16 cellular contexts compared by ENCODE assay signal in the genomic region with DNA sequence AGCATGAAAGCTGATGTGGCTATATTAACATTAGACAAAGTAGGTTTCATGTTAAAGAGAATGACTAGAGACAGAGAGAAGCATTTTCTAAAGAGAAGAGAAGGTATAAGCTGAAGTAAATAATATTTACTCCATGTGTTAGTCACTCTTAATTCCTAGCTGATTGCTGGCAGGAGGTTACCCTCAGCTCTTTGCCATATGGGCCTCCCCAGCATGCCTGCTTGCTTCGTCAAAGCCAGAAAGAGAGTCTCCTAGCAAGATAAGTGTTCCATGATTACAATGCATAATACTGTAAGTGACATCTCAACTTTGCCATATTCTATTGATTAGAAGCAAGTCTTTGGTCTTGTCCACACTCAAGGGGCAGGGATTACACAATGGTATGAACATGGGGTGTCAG.
DNase-seq lines count a peak whose midpoint lies in the region; ATAC-seq and TF ChIP-seq lines count a peak whose summit lies in the region.
"Had no signal": no experiment of that assay in that cellular context is flagged by ENCODE, and none has a peak within 500 bp of the region (broad histone marks: within the 10 kb centered on the region; RNA-seq: fewer than 3 reads in every experiment).

No MANE protein-coding gene starts in this region.

- no peak overlapping the region for H3K4me3 Mint-ChIP-seq in Calu3 (ENCODE audit: low read depth, unreplicated experiment)
- no peak overlapping the region for H3K4me3 Mint-ChIP-seq in stimulated activated naive B cell treated with anti-CD40 and anti-IgM and Interleukin-4, amounts not matched to agents 10 μg/mL and 1 μg/mL and 100 μg/mL, for 72 hours
- H3K4me3 Mint-ChIP-seq: CD8-positive, alpha-beta T cell; T-cell had no signal

- peaks cover 7% of the 10 kb centered on the region for H3K27me3 Mint-ChIP-seq in Calu3 (ENCODE audit: unreplicated experiment)
- H3K27me3 Mint-ChIP-seq in stimulated activated naive B cell treated with anti-CD40 and anti-IgM and Interleukin-4, amounts not matched to agents 10 μg/mL and 1 μg/mL and 100 μg/mL, for 72 hours, result no peaks in the 10 kb centered on the region

- TF ChIP-seq CTCF in Calu3 (IDR thresholded peaks at IDR 0.05; ENCODE audit: unreplicated experiment), result no peak

- CTCF ChIA-PET in Calu3 (lab: Charles Lee), result interaction anchor here (0.6 kb wide), 1 partner anchor 883 kb away, joined by 3 read pairs; no protein-coding TSS in a partner anchor

- H3K9me3 Mint-ChIP-seq in Calu3 (ENCODE audit: low read depth, unreplicated experiment), result no peaks in the 10 kb centered on the region
- H3K9me3 Mint-ChIP-seq in stimulated activated naive B cell treated with anti-CD40 and anti-IgM and Interleukin-4, amounts not matched to agents 10 μg/mL and 1 μg/mL and 100 μg/mL, for 72 hours, result peaks cover 9 to 11% of the 10 kb centered on the region in 2 donors
- H3K9me3 Mint-ChIP-seq: CD8-positive, alpha-beta T cell had no signal

- DNase-seq in EL, result peak; percentile 31
- peak; percentile 40 for DNase-seq in M059J (ENCODE audit: low read depth)
- peak; percentile 50 for DNase-seq in amniotic epithelial cell (ENCODE audit: low read depth)
- DNase-seq in iris pigment epithelial cell (ENCODE audit: low read depth), result peak; percentile 8
- DNase-seq in RPMI8226, result no peak
- DNase-seq in Calu3, result no peak
- DNase-seq in 8988T, result no peak
- no peak for DNase-seq in stimulated activated naive B cell treated with anti-CD40 and anti-IgM and Interleukin-4, amounts not matched to agents 10 μg/mL and 1 μg/mL and 100 μg/mL, for 72 hours
- DNase-seq: CD8-positive, alpha-beta T cell; H7; NCI-H187; NCI-H510A; SHP77; SK-N-SH; T-cell had no signal

- BruUV-seq in Calu3 (replicated peaks; lab: Mats Ljungman, UMichigan), result no TSS peak

- H3K4me1 Mint-ChIP-seq in Calu3 (ENCODE audit: low read depth, unreplicated experiment), result no peaks in the 10 kb centered on the region
- H3K4me1 Mint-ChIP-seq in stimulated activated naive B cell treated with anti-CD40 and anti-IgM and Interleukin-4, amounts not matched to agents 10 μg/mL and 1 μg/mL and 100 μg/mL, for 72 hours, result no peaks in the 10 kb centered on the region
- H3K4me1 Mint-ChIP-seq: T-cell had no signal

- no peak for ATAC-seq in stimulated activated naive B cell treated with anti-CD40 and anti-IgM and Interleukin-4, amounts not matched to agents 10 μg/mL and 1 μg/mL and 100 μg/mL, for 72 hours (replicated peaks)
- ATAC-seq: CD8-positive, alpha-beta T cell; Panc1; T-cell had no signal

- intact Hi-C loops in Calu3 (cut with micrococcal nuclease; ENCODE audit: unreplicated experiment), result no loop called here

- H3K27ac Mint-ChIP-seq in Calu3 (ENCODE audit: unreplicated experiment), result no peak overlapping the region
- no peak overlapping the region for H3K27ac Mint-ChIP-seq in stimulated activated naive B cell treated with anti-CD40 and anti-IgM and Interleukin-4, amounts not matched to agents 10 μg/mL and 1 μg/mL and 100 μg/mL, for 72 hours
- H3K27ac Mint-ChIP-seq: CD8-positive, alpha-beta T cell; T-cell had no signal

- no peaks in the 10 kb centered on the region for H3K36me3 Mint-ChIP-seq in Calu3 (ENCODE audit: insufficient read depth, unreplicated experiment)
- H3K36me3 Mint-ChIP-seq in stimulated activated naive B cell treated with anti-CD40 and anti-IgM and Interleukin-4, amounts not matched to agents 10 μg/mL and 1 μg/mL and 100 μg/mL, for 72 hours, result no peaks in the 10 kb centered on the region
- H3K36me3 Mint-ChIP-seq: CD8-positive, alpha-beta T cell; T-cell had no signal

Comparison
In these comparisons a context has a peak if more than half of its experiments do, and no peak if none do; other contexts are left out.
1. DNase-seq: peak in EL (single experiment), M059J (single experiment), amniotic epithelial cell (single experiment) and iris pigment epithelial cell (single experiment); none in RPMI8226 (single experiment), Calu3 (single experiment), 8988T (single experiment) and stimulated activated naive B cell treated with anti-CD40 and anti-IgM and Interleukin-4, amounts not matched to agents 10 μg/mL and 1 μg/mL and 100 μg/mL, for 72 hours (single experiment).